20 cellular contexts compared by ENCODE assay signal in the genomic region with DNA sequence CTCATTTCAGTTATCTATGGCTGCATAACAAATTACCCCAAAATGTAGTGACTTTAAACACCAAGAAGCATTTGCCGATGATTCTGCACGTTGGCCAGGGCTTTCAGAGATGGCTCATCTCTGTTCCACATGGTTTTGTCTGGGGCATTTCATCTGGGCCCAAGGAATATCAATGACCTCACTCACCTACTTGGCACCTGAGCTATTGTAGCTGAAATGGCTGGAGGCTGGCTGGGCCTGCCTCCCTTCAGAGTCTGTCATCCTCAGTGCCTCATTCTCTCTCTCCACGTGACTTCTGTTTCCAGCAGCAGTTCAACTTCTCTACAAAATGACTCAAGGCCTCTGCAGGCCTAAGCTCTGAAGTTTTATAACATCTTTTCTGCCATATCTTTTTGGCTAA.
DNase-seq lines count a peak whose midpoint lies in the region; ATAC-seq, FAIRE-seq and TF ChIP-seq lines count a peak whose summit lies in the region.
"Had no signal": no experiment of that assay in that cellular context is flagged by ENCODE, and none has a peak within 500 bp of the region (broad histone marks: within the 10 kb centered on the region; RNA-seq: fewer than 3 reads in every experiment).

No MANE protein-coding gene starts in this region.

- H3K4me3 ChIP-seq in RWPE2 (ENCODE audit: severe bottlenecking) (no peak overlapping the region), keratinocyte (ENCODE audit: control insufficient read depth in 2 of 3, extremely low read depth in 1 of 3, insufficient read depth in 2 of 3, low read depth in 1 of 3, low read length in 3 of 3) (no peak overlapping the region)
- H3K4me3 ChIP-seq in CD4-positive, alpha-beta memory T cell (ENCODE audit: low read length in 2 of 2), result no peak overlapping the region
- H3K4me3 ChIP-seq: BLaER1, GM23338 had no signal

- no peak overlapping the region for H3K9ac ChIP-seq in keratinocyte (ENCODE audit: control insufficient read depth, extremely low read depth, insufficient read depth, low read length)
- H3K9ac ChIP-seq: BLaER1 had no signal

- no peaks in the 10 kb centered on the region for H3K4me1 Mint-ChIP-seq in CD4-positive, alpha-beta memory T cell
- H3K4me1 Mint-ChIP-seq: B cell; CD4-positive, CD25-positive, alpha-beta regulatory T cell; CD8-positive, alpha-beta memory T cell had no signal

- H4K20me1 ChIP-seq in keratinocyte (ENCODE audit: control insufficient read depth, extremely low read depth, insufficient read depth, low read length), result no peaks in the 10 kb centered on the region
- H4K20me1 ChIP-seq: BLaER1 had no signal

- dilution Hi-C loops in keratinocyte (cut with MboI; ENCODE audit: extremely low pct_ligation_motif_present, low sequenced_read_pairs), result no loop called here

- peaks cover 24% of the 10 kb centered on the region for H3K4me1 ChIP-seq in RWPE2 (ENCODE audit: insufficient read depth, poor library complexity, severe bottlenecking)
- H3K4me1 ChIP-seq in keratinocyte (ENCODE audit: control insufficient read depth, extremely low read depth, insufficient read depth, low read length), result peaks cover 15% of the 10 kb centered on the region
- H3K4me1 ChIP-seq in CD4-positive, alpha-beta memory T cell (ENCODE audit: insufficient read depth, low read length), result no peaks in the 10 kb centered on the region

- H3K27ac Mint-ChIP-seq in CD4-positive, alpha-beta memory T cell, result no peak overlapping the region
- H3K27ac Mint-ChIP-seq: B cell; CD4-positive, CD25-positive, alpha-beta regulatory T cell; CD8-positive, alpha-beta memory T cell; GM23338; H9 had no signal

- H3K27me3 ChIP-seq in RWPE2 (ENCODE audit: insufficient read depth, poor library complexity, severe bottlenecking) (no peaks in the 10 kb centered on the region), keratinocyte (ENCODE audit: control insufficient read depth, extremely low read depth, insufficient read depth, low read length) (no peaks in the 10 kb centered on the region)
- H3K27me3 ChIP-seq in CD4-positive, alpha-beta memory T cell (ENCODE audit: insufficient read depth, low read length), result no peaks in the 10 kb centered on the region
- H3K27me3 ChIP-seq: BLaER1 had no signal

- no peaks in the 10 kb centered on the region for H3K36me3 Mint-ChIP-seq in CD4-positive, alpha-beta memory T cell
- H3K36me3 Mint-ChIP-seq: CD4-positive, CD25-positive, alpha-beta regulatory T cell had no signal

- H3K27me3 Mint-ChIP-seq in CD4-positive, alpha-beta memory T cell, result no peaks in the 10 kb centered on the region
- H3K27me3 Mint-ChIP-seq: B cell; CD4-positive, CD25-positive, alpha-beta regulatory T cell; CD8-positive, alpha-beta memory T cell had no signal

- H3K4me2 ChIP-seq in keratinocyte (ENCODE audit: control insufficient read depth, extremely low read depth, insufficient read depth, low read depth, low read length), result no peak overlapping the region
- H3K4me2 ChIP-seq: BLaER1, GM23338 had no signal

- no peaks in the 10 kb centered on the region for H3K36me3 ChIP-seq in RWPE2 (ENCODE audit: low read depth)
- no peaks in the 10 kb centered on the region for H3K36me3 ChIP-seq in keratinocyte (ENCODE audit: control insufficient read depth in 2 of 2, extremely low read depth in 1 of 2, insufficient read depth in 2 of 2, low read length in 2 of 2)
- H3K36me3 ChIP-seq in CD4-positive, alpha-beta memory T cell (ENCODE audit: insufficient read depth, low read length), result no peaks in the 10 kb centered on the region
- H3K36me3 ChIP-seq: BLaER1 had no signal

- no peak overlapping the region for H3K4me3 Mint-ChIP-seq in CD4-positive, alpha-beta memory T cell
- H3K4me3 Mint-ChIP-seq: B cell; CD4-positive, CD25-positive, alpha-beta regulatory T cell; CD8-positive, alpha-beta memory T cell; GM23338; H9 had no signal

- peaks cover 0 to 3% (median 0%) of the 10 kb centered on the region in 8 donors for H3K9me3 Mint-ChIP-seq in CD4-positive, alpha-beta memory T cell
- H3K9me3 Mint-ChIP-seq: CD8-positive, alpha-beta memory T cell; GM23338; H9 had no signal

- POLR2A ChIA-PET in CD4-positive, alpha-beta memory T cell (lab: Charles Lee; ENCODE audit: partially characterized antibody), result no interaction called here

- no peak for ATAC-seq in RWPE2 (ENCODE audit: low read depth)
- ATAC-seq in GM21367 (IDR thresholded peaks at IDR 0.05; ENCODE audit: unreplicated experiment), result no peak
- ATAC-seq: GM23338, HCT116 had no signal

- intact Hi-C loops in CD4-positive, alpha-beta memory T cell (cut with micrococcal nuclease), result no loop called here

- FAIRE-seq in keratinocyte (lab: Jason Lieb, UNC), result peak; percentile 5
- FAIRE-seq: A204.1, D721Med, G401.6, GM12892 had no signal

- no peak for TF ChIP-seq CTCF in RWPE2 (IDR thresholded peaks at IDR 0.05; ENCODE audit: poor library complexity, severe bottlenecking)
- TF ChIP-seq CTCF in keratinocyte (optimal IDR thresholded peaks at IDR 0.05 in 1 of 3, IDR thresholded peaks at IDR 0.05 in 1 of 3, conservative IDR thresholded peaks at IDR 0.05 in 1 of 3; ENCODE audit: extremely low read depth in 1 of 3, insufficient read depth in 2 of 3, low read length in 3 of 3), result no peak

- no peak overlapping the region for H2AFZ ChIP-seq in keratinocyte (ENCODE audit: control insufficient read depth, low read length)
- H2AFZ ChIP-seq: GM23338 had no signal

- H3K79me2 ChIP-seq in keratinocyte (ENCODE audit: control insufficient read depth, insufficient read depth, low read length), result no peaks in the 10 kb centered on the region

- peak overlapping the region; percentile 1 for H3K27ac ChIP-seq in RWPE2 (ENCODE audit: poor library complexity, severe bottlenecking)
- H3K27ac ChIP-seq in keratinocyte (ENCODE audit: control insufficient read depth, insufficient read depth, low read length), result no peak overlapping the region
- no peak overlapping the region for H3K27ac ChIP-seq in CD4-positive, alpha-beta memory T cell (ENCODE audit: low read depth, low read length)
- H3K27ac ChIP-seq: BLaER1, C4-2B had no signal

- DNase-seq in RWPE2 (ENCODE audit: low spot score) (no peak), cerebellar cortex (ENCODE audit: low spot score) (peak; percentile 34), keratinocyte (ENCODE audit: low read depth, low spot score) (no peak), A172 (ENCODE audit: low spot score) (no peak)
- DNase-seq in CD4-positive, alpha-beta memory T cell, result no peak
- DNase-seq: CD4-positive, CD25-positive, alpha-beta regulatory T cell; CD8-positive, alpha-beta memory T cell; DMS 273 treated with DMSO at 0.1 percent for 48 hours; DMS79 treated with DMSO at 0.1 percent for 48 hours; H9 had no signal

- CTCF ChIA-PET in CD4-positive, alpha-beta memory T cell (lab: Charles Lee; ENCODE audit: partially characterized antibody), result no interaction called here

- H3K9me3 ChIP-seq in RWPE2 (ENCODE audit: severe bottlenecking) (no peaks in the 10 kb centered on the region), keratinocyte (ENCODE audit: control insufficient read depth, low read depth, low read length) (no peaks in the 10 kb centered on the region)
- H3K9me3 ChIP-seq in CD4-positive, alpha-beta memory T cell (ENCODE audit: control insufficient read depth in 1 of 2, low read length in 2 of 2), result no peaks in the 10 kb centered on the region
- H3K9me3 ChIP-seq: BLaER1 had no signal

- H3K9me1 ChIP-seq in keratinocyte (ENCODE audit: control insufficient read depth, extremely low read depth, insufficient read depth, low read length), result no peaks in the 10 kb centered on the region
